Comparison of ENCODE assay signal across 1 cellular context in the genomic region with DNA sequence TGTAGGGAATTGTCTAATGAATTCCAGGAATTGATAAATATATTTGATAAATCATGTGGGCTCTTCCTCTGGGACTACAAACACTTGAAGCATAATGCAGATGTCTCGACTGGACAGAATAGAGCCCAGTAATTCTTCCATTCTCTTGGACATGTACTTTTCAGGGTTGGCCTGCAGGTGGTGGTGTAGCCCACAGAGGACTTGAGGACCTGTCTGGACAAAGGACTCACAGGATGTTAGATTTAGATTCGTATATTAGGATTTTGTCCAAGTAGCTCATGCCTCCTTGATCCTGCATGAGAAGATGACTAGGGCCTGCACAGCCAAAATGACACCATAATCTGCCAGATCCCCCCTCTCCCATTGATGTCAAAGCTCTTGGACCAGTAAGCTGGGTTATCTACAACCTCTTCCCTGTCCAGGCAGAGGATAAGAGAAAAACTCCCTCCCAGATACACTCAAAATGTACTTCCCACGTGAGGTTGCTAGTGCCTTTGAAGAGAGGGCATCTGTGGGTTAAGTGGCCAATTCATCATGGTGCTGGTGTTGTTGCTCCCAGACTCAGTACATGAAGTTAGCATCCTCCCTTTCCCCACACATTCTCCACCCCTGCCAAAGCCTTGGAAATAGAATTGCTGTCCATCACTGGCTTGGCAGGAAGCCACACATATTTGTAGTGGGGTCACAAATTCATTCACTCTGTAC.
TF ChIP-seq lines count a peak whose summit lies in the region.

No MANE protein-coding gene starts in this region.

TF ChIP-seq in HepG2, 621 proteins besides CTCF, POLR2A, EP300 and RAD21 (continued from another document):
- no peak for TF ChIP-seq PBX3 (CRISPR knock-in tag; IDR thresholded peaks at IDR 0.05; ENCODE audit: borderline replicate concordance)
- no peak for TF ChIP-seq ZNF484 (CRISPR knock-in tag; IDR thresholded peaks at IDR 0.05; ENCODE audit: borderline replicate concordance, low read depth)
- no peak for TF ChIP-seq KDM1A (CRISPR knock-in tag; IDR thresholded peaks at IDR 0.05)
- TF ChIP-seq HNF4G (IDR thresholded peaks at IDR 0.05; ENCODE audit: borderline replicate concordance, low read depth, low read length): no peak
- no peak for TF ChIP-seq HNF4G (CRISPR knock-in tag; IDR thresholded peaks at IDR 0.05; ENCODE audit: borderline replicate concordance, low read depth)
- TF ChIP-seq ZNF550 (CRISPR knock-in tag; IDR thresholded peaks at IDR 0.05; ENCODE audit: borderline replicate concordance): no peak
- TF ChIP-seq BHLHE40 (IDR thresholded peaks at IDR 0.05; ENCODE audit: low read length): no peak
- TF ChIP-seq SNAI1 (CRISPR knock-in tag; IDR thresholded peaks at IDR 0.05; ENCODE audit: borderline replicate concordance): no peak
